In genomic region chr4:141229408-141230101, GRCh38 we compare ENCODE assay signal across 16 cellular contexts. TPM values are rescaled to one million over a fixed set of nuclear protein-coding genes. Genes with fewer than 3 reads are reported as not detected.
DNase-seq lines count a peak whose midpoint lies in the region; ATAC-seq and TF ChIP-seq lines count a peak whose summit lies in the region.
"Had no signal": no experiment of that assay in that cellular context is flagged by ENCODE, and none has a peak within 500 bp of the region (broad histone marks: within the 10 kb centered on the region; RNA-seq: fewer than 3 reads in every experiment).

No MANE protein-coding gene starts in this region.

- POLR2A ChIA-PET in activated CD4-positive, alpha-beta T cell treated with anti-CD3 and anti-CD28 coated beads for 36 hours (lab: Charles Lee), result no interaction called here
- POLR2A ChIA-PET in naive thymus-derived CD4-positive, alpha-beta T cell (lab: Charles Lee), result no interaction called here
- POLR2A ChIA-PET in Caco-2 (lab: Charles Lee), result no interaction called here

- H3K9me3 ChIP-seq in naive thymus-derived CD4-positive, alpha-beta T cell (ENCODE audit: control insufficient read depth in 2 of 3, low read length in 3 of 3), result no peaks in the 10 kb centered on the region
- H3K9me3 ChIP-seq in uterus (no peaks in the 10 kb centered on the region), Caco-2 (no peaks in the 10 kb centered on the region)
- H3K9me3 ChIP-seq: A549 had no signal

- intact Hi-C loops in activated CD4-positive, alpha-beta T cell treated with anti-CD3 and anti-CD28 coated beads for 36 hours (cut with DNase I, micrococcal nuclease), result loop anchor here in 1 of 2 experiments (10.0 kb wide), 2 partner anchors 405 to 1955 kb away; partner anchors contain the start of genes IL15 and USP38
- intact Hi-C loops in naive thymus-derived CD4-positive, alpha-beta T cell (cut with micrococcal nuclease), result loop anchor here (1.0 to 10.0 kb wide), 5 partner anchors 8 to 1925 kb away; partner anchors contain the start of genes MAML3 (in 1 of the 2), NAA15 (in 1 of the 2), NDUFC1 (in 1 of the 2) and RAB33B (in 1 of the 2)
- intact Hi-C loops in uterus (cut with DNase I; ENCODE audit: low total_unique reads) (no loop called here), Caco-2 (cut with micrococcal nuclease; ENCODE audit: unreplicated experiment) (no loop called here)

- peak overlapping the region; percentile 43 for H3K27ac Mint-ChIP-seq in activated CD4-positive, alpha-beta T cell treated with anti-CD3 and anti-CD28 coated beads for 36 hours
- H3K27ac Mint-ChIP-seq in naive thymus-derived CD4-positive, alpha-beta T cell, result peak overlapping the region in 7 of 9 donors; percentile 0 to 56 (median 17)
- no peak overlapping the region for H3K27ac Mint-ChIP-seq in Caco-2 (ENCODE audit: unreplicated experiment)

- H3K4me3 ChIP-seq in naive thymus-derived CD4-positive, alpha-beta T cell (ENCODE audit: low read length), result no peak overlapping the region
- H3K4me3 ChIP-seq in uterus (no peak overlapping the region), Caco-2 (ENCODE audit: low read depth, low read length) (no peak overlapping the region)
- H3K4me3 ChIP-seq: A549 had no signal

- TF ChIP-seq POLR2A in uterus (IDR thresholded peaks at IDR 0.05), result no peak

- H3K4me1 Mint-ChIP-seq in activated CD4-positive, alpha-beta T cell treated with anti-CD3 and anti-CD28 coated beads for 36 hours, result peaks cover 13% of the 10 kb centered on the region
- peaks cover 4 to 29% (median 14%) of the 10 kb centered on the region in 7 donors for H3K4me1 Mint-ChIP-seq in naive thymus-derived CD4-positive, alpha-beta T cell
- no peaks in the 10 kb centered on the region for H3K4me1 Mint-ChIP-seq in Caco-2 (ENCODE audit: low read depth, unreplicated experiment)

- H3K27me3 ChIP-seq in naive thymus-derived CD4-positive, alpha-beta T cell (ENCODE audit: control insufficient read depth in 2 of 2, insufficient read depth in 2 of 2, low read length in 2 of 2), result no peaks in the 10 kb centered on the region
- H3K27me3 ChIP-seq in uterus (no peaks in the 10 kb centered on the region), Caco-2 (replicated peaks; ENCODE audit: control insufficient read depth, insufficient read depth, low read length) (no peaks in the 10 kb centered on the region)

- no peak overlapping the region for H3K4me3 Mint-ChIP-seq in activated CD4-positive, alpha-beta T cell treated with anti-CD3 and anti-CD28 coated beads for 36 hours
- peak overlapping the region in 1 of 10 donors; percentile 3 for H3K4me3 Mint-ChIP-seq in naive thymus-derived CD4-positive, alpha-beta T cell
- H3K4me3 Mint-ChIP-seq in Caco-2 (ENCODE audit: unreplicated experiment), result no peak overlapping the region

- ATAC-seq in activated CD4-positive, alpha-beta T cell treated with anti-CD3 and anti-CD28 coated beads for 36 hours, result peak; percentile 58
- ATAC-seq in GM21723 (IDR thresholded peaks at IDR 0.05; ENCODE audit: unreplicated experiment) (peak; percentile 48), HG03280 (IDR thresholded peaks at IDR 0.05; ENCODE audit: unreplicated experiment) (peak; percentile 64)
- ATAC-seq in naive thymus-derived CD4-positive, alpha-beta T cell, result no peak
- ATAC-seq: A549 had no signal

- H3K27me3 Mint-ChIP-seq in activated CD4-positive, alpha-beta T cell treated with anti-CD3 and anti-CD28 coated beads for 36 hours, result no peaks in the 10 kb centered on the region
- H3K27me3 Mint-ChIP-seq in naive thymus-derived CD4-positive, alpha-beta T cell, result no peaks in the 10 kb centered on the region
- H3K27me3 Mint-ChIP-seq in Caco-2 (ENCODE audit: insufficient read depth, unreplicated experiment), result no peaks in the 10 kb centered on the region

- BruUV-seq in Caco-2 (replicated peaks; lab: Mats Ljungman, UMichigan), result no TSS peak

- H3K27ac ChIP-seq in naive thymus-derived CD4-positive, alpha-beta T cell (ENCODE audit: low read depth, low read length), result no peak overlapping the region
- no peak overlapping the region for H3K27ac ChIP-seq in uterus
- H3K27ac ChIP-seq: A549 had no signal

- peaks cover 21 to 50% (median 32%) of the 10 kb centered on the region in 3 experiments for H3K36me3 ChIP-seq in naive thymus-derived CD4-positive, alpha-beta T cell (ENCODE audit: control insufficient read depth in 2 of 3, insufficient read depth in 3 of 3, low read length in 3 of 3)
- no peaks in the 10 kb centered on the region for H3K36me3 ChIP-seq in uterus
- H3K36me3 ChIP-seq in Caco-2 (ENCODE audit: control insufficient read depth, insufficient read depth, low read length), result peaks cover 1% of the 10 kb centered on the region; the same call in 1 of the 2 replicates

- H3K9me3 Mint-ChIP-seq in activated CD4-positive, alpha-beta T cell treated with anti-CD3 and anti-CD28 coated beads for 36 hours (ENCODE audit: low read depth), result no peaks in the 10 kb centered on the region
- H3K9me3 Mint-ChIP-seq in naive thymus-derived CD4-positive, alpha-beta T cell, result no peaks in the 10 kb centered on the region
- no peaks in the 10 kb centered on the region for H3K9me3 Mint-ChIP-seq in Caco-2 (ENCODE audit: unreplicated experiment)

- H3K36me3 Mint-ChIP-seq in activated CD4-positive, alpha-beta T cell treated with anti-CD3 and anti-CD28 coated beads for 36 hours (ENCODE audit: low read depth), result peaks cover 55% of the 10 kb centered on the region
- H3K36me3 Mint-ChIP-seq in naive thymus-derived CD4-positive, alpha-beta T cell, result peaks cover 22 to 59% (median 43%) of the 10 kb centered on the region in 5 donors
- H3K36me3 Mint-ChIP-seq in Caco-2 (ENCODE audit: insufficient read depth, unreplicated experiment), result peaks cover 46% of the 10 kb centered on the region

- TF ChIP-seq CTCF in uterus (IDR thresholded peaks at IDR 0.05) (no peak), Caco-2 (IDR thresholded peaks at IDR 0.05; ENCODE audit: insufficient read depth in 1 of 2, low read depth in 1 of 2, low read length in 1 of 2, severe bottlenecking in 1 of 2, unreplicated experiment in 1 of 2) (no peak)

- no peak for DNase-seq in activated CD4-positive, alpha-beta T cell treated with anti-CD3 and anti-CD28 coated beads for 36 hours
- DNase-seq in activated CD4-positive, alpha-beta T cell treated with anti-CD3 and anti-CD28 coated beads for 4 hours, result no peak
- DNase-seq in naive thymus-derived CD4-positive, alpha-beta T cell, result no peak
- DNase-seq in uterus (no peak), NCI-H524 treated with DMSO at 0.1 percent for 48 hours (lab: John Stamatoyannopoulos, UW) (no peak), Caco-2 (no peak)
- DNase-seq: central memory CD4-positive, alpha-beta T cell; DMS153; Karpas-422; mesendoderm; posterior cingulate gyrus; SIG-M5; stimulated activated CD4-positive, alpha-beta T cell treated with anti-CD3 and anti-CD28 coated beads, Interleukin-2, amount 100 ng/mL, for 48 hours had no signal

- H3K4me1 ChIP-seq in naive thymus-derived CD4-positive, alpha-beta T cell (ENCODE audit: control insufficient read depth in 2 of 2, insufficient read depth in 2 of 2, low read length in 2 of 2), result no peaks in the 10 kb centered on the region
- H3K4me1 ChIP-seq in uterus (no peaks in the 10 kb centered on the region), Caco-2 (no peaks in the 10 kb centered on the region)
- H3K4me1 ChIP-seq: A549 had no signal

- CTCF ChIA-PET in activated CD4-positive, alpha-beta T cell treated with anti-CD3 and anti-CD28 coated beads for 36 hours (lab: Charles Lee), result no interaction called here
- CTCF ChIA-PET in naive thymus-derived CD4-positive, alpha-beta T cell (lab: Charles Lee), result interaction anchor here (0.6 kb wide), 1 partner anchor 71 kb away, joined by 3 read pairs; no protein-coding TSS in a partner anchor
- CTCF ChIA-PET in Caco-2 (lab: Charles Lee), result no interaction called here

RNA-seq across cellular contexts. Expression of gene ZNF330, which starts 8.9 kb away (rescaled TPM):
- 10 to 100 TPM; 40.5 to 65.7 TPM for total RNA-seq in activated CD4-positive, alpha-beta T cell treated with anti-CD3 and anti-CD28 coated beads for 36 hours
- total RNA-seq in naive thymus-derived CD4-positive, alpha-beta T cell, result 10 to 100 TPM; 31.7 to 44.7 (median 41.0) TPM
- 10 to 100 TPM; 24.9 to 47.2 TPM for polyA plus RNA-seq in naive thymus-derived CD4-positive, alpha-beta T cell
- total RNA-seq in uterus (10 to 100 TPM; 24.1 to 73.0 (median 39.1) TPM), Caco-2 (2022) (31.4 and 34.9 TPM in 2 replicates)

Comparison
In these comparisons a context has a peak if more than half of its experiments do, and no peak if none do; other contexts are left out.
1. intact Hi-C loops: an anchor here in naive thymus-derived CD4-positive, alpha-beta T cell (1.0 to 10.0 kb wide); none called in uterus and Caco-2.